1 cellular context compared by ENCODE assay signal in genomic region chr14:70652871-70653270, GRCh38.
TF ChIP-seq lines count a peak whose summit lies in the region.

No MANE protein-coding gene starts in this region.

TF ChIP-seq in GM12878, 131 proteins besides CTCF, POLR2A, EP300 and RAD21:
- no peak for TF ChIP-seq JUNB (IDR thresholded peaks at IDR 0.05)
- no peak for TF ChIP-seq E2F8 (IDR thresholded peaks at IDR 0.05; ENCODE audit: low read depth, partially characterized antibody)
- no peak for TF ChIP-seq IKZF2 (IDR thresholded peaks at IDR 0.05)
- no peak for TF ChIP-seq WRNIP1 (IDR thresholded peaks at IDR 0.05; ENCODE audit: borderline replicate concordance, low read depth, low read length)
- TF ChIP-seq ZNF274 (IDR thresholded peaks at IDR 0.05; ENCODE audit: insufficient read depth, insufficient read length), result no peak
- TF ChIP-seq FOXM1 (IDR thresholded peaks at IDR 0.05; ENCODE audit: low read depth, low read length), result no peak
- no peak for TF ChIP-seq PAX5 (IDR thresholded peaks at IDR 0.05; ENCODE audit: borderline replicate concordance, low read depth, low read length)
- no peak for TF ChIP-seq TBL1XR1 (IDR thresholded peaks at IDR 0.05; ENCODE audit: low read depth, low read length)
- no peak for TF ChIP-seq HDGF (IDR thresholded peaks at IDR 0.05)
- TF ChIP-seq SIX5 (IDR thresholded peaks at IDR 0.05; ENCODE audit: low read depth, low read length, severe bottlenecking), result no peak
- no peak for TF ChIP-seq CBX3 (IDR thresholded peaks at IDR 0.05; ENCODE audit: borderline replicate concordance, low read depth)
- TF ChIP-seq CHD1 (IDR thresholded peaks at IDR 0.05; ENCODE audit: low read depth, low read length), result no peak
TF ChIP-seq in GM12878: peak in this region for 0.
